Comparison of ENCODE assay signal across 2 cellular contexts in genomic region chr1:201901036-201901435, GRCh38. TPM values are rescaled to one million over a fixed set of nuclear protein-coding genes. Genes with fewer than 3 reads are reported as not detected.
"Had no signal": no experiment of that assay in that cellular context is flagged by ENCODE, and none has a peak within 500 bp of the region (broad histone marks: within the 10 kb centered on the region; RNA-seq: fewer than 3 reads in every experiment).

No MANE protein-coding gene starts in this region.

RNA-seq across cellular contexts. Expression of gene SHISA4, which starts 12.3 kb away (rescaled TPM):
- polyA plus RNA-seq: naive thymus-derived CD4-positive, alpha-beta T cell had no signal

RNA-seq across cellular contexts. Expression of gene LMOD1, which starts 45.3 kb away (rescaled TPM):
- total RNA-seq: lung microvascular endothelial cell; naive thymus-derived CD4-positive, alpha-beta T cell had no signal
- polyA plus RNA-seq: naive thymus-derived CD4-positive, alpha-beta T cell had no signal
